1 cellular context compared by ENCODE assay signal in the genomic region with DNA sequence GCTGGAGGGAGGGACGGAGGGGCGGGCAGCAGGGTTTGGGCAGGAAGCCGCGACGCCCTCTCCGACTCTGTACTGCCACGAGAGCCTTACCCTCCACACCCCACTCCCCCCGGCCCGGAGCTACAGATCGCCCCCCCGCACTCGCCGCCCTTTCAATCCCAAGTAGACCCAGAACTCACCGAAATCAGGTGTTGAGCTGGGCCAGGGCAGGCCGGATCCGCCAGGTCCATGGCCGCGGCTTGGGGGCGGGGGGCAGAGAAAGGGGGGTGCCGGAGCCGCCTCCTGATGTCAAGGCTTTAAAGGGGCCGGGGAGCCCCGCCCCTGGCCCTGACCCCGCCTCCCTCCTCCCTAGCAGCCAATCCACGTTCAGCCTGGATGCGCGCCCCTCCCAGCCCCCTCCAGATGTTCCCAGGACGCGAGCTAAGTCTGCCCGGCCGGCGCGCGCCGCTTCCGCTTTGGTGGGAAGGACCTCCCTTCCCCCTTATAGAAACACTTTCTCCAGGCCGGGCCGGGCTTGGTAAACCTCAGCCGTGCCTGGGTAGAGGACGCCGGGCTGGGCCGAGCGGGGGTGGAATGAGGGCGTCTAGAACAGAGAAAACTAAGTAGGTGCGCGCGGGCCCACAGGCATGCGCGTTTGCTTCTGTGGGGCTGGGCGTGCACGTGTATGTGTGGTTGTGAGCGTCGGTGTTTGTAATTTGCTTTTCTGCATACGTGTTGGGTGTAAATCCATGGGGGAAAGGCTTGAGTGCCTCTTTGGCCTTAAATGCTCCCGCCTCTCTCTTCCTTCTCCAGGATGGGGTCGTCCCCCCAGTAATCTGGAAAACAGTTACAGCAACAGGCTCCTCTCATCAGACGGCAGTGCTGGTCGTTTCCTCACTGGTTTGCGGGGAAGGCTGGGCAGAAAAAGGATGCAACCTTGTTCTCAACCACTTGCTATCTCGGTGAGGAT.
TF ChIP-seq lines count a peak whose summit lies in the region.

A gene with protein sequence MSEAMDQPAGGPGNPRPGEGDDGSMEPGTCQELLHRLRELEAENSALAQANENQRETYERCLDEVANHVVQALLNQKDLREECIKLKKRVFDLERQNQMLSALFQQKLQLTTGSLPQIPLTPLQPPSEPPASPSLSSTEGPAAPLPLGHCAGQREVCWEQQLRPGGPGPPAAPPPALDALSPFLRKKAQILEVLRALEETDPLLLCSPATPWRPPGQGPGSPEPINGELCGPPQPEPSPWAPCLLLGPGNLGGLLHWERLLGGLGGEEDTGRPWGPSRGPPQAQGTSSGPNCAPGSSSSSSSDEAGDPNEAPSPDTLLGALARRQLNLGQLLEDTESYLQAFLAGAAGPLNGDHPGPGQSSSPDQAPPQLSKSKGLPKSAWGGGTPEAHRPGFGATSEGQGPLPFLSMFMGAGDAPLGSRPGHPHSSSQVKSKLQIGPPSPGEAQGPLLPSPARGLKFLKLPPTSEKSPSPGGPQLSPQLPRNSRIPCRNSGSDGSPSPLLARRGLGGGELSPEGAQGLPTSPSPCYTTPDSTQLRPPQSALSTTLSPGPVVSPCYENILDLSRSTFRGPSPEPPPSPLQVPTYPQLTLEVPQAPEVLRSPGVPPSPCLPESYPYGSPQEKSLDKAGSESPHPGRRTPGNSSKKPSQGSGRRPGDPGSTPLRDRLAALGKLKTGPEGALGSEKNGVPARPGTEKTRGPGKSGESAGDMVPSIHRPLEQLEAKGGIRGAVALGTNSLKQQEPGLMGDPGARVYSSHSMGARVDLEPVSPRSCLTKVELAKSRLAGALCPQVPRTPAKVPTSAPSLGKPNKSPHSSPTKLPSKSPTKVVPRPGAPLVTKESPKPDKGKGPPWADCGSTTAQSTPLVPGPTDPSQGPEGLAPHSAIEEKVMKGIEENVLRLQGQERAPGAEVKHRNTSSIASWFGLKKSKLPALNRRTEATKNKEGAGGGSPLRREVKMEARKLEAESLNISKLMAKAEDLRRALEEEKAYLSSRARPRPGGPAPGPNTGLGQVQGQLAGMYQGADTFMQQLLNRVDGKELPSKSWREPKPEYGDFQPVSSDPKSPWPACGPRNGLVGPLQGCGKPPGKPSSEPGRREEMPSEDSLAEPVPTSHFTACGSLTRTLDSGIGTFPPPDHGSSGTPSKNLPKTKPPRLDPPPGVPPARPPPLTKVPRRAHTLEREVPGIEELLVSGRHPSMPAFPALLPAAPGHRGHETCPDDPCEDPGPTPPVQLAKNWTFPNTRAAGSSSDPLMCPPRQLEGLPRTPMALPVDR (N-terminal part only) (minus strand): TSS at position 271 of the 949 bp plus-strand sequence. CDS start 24,369 bp downstream, outside the sequence.

TF ChIP-seq in K562, 482 proteins besides CTCF, POLR2A, EP300 and RAD21 (continued from another document and continues in another):
- peak in 1 of 3 experiments; percentile 14 for TF ChIP-seq YY1 (IDR thresholded peaks at IDR 0.05; ENCODE audit: borderline replicate concordance in 1 of 3, control insufficient read depth in 1 of 3, extremely low read depth in 1 of 3, insufficient read depth in 3 of 3, insufficient read length in 1 of 3, insufficient replicate concordance in 2 of 3, low read depth in 1 of 3, low read length in 2 of 3)
- TF ChIP-seq EZH2 (IDR thresholded peaks at IDR 0.05; ENCODE audit: borderline replicate concordance, low read depth, low read length), result no peak
- no peak for TF ChIP-seq IFI16 (CRISPR knock-in tag; IDR thresholded peaks at IDR 0.05)
- TF ChIP-seq SUPT5H (IDR thresholded peaks at IDR 0.05), result peak; percentile 85
- peak; percentile 75 for TF ChIP-seq SP1 (CRISPR knock-in tag; IDR thresholded peaks at IDR 0.05)
- TF ChIP-seq ZBTB7A (IDR thresholded peaks at IDR 0.05; ENCODE audit: borderline replicate concordance, control insufficient read depth, low read depth, low read length), result peak; percentile 68; the same call in 1 of the 2 replicates
- TF ChIP-seq, protein P1, sequence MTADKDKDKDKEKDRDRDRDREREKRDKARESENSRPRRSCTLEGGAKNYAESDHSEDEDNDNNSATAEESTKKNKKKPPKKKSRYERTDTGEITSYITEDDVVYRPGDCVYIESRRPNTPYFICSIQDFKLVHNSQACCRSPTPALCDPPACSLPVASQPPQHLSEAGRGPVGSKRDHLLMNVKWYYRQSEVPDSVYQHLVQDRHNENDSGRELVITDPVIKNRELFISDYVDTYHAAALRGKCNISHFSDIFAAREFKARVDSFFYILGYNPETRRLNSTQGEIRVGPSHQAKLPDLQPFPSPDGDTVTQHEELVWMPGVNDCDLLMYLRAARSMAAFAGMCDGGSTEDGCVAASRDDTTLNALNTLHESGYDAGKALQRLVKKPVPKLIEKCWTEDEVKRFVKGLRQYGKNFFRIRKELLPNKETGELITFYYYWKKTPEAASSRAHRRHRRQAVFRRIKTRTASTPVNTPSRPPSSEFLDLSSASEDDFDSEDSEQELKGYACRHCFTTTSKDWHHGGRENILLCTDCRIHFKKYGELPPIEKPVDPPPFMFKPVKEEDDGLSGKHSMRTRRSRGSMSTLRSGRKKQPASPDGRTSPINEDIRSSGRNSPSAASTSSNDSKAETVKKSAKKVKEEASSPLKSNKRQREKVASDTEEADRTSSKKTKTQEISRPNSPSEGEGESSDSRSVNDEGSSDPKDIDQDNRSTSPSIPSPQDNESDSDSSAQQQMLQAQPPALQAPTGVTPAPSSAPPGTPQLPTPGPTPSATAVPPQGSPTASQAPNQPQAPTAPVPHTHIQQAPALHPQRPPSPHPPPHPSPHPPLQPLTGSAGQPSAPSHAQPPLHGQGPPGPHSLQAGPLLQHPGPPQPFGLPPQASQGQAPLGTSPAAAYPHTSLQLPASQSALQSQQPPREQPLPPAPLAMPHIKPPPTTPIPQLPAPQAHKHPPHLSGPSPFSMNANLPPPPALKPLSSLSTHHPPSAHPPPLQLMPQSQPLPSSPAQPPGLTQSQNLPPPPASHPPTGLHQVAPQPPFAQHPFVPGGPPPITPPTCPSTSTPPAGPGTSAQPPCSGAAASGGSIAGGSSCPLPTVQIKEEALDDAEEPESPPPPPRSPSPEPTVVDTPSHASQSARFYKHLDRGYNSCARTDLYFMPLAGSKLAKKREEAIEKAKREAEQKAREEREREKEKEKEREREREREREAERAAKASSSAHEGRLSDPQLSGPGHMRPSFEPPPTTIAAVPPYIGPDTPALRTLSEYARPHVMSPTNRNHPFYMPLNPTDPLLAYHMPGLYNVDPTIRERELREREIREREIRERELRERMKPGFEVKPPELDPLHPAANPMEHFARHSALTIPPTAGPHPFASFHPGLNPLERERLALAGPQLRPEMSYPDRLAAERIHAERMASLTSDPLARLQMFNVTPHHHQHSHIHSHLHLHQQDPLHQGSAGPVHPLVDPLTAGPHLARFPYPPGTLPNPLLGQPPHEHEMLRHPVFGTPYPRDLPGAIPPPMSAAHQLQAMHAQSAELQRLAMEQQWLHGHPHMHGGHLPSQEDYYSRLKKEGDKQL (CRISPR knock-in tag; IDR thresholded peaks at IDR 0.05; ENCODE audit: borderline replicate concordance), result peak; percentile 95
- TF ChIP-seq, protein P2, sequence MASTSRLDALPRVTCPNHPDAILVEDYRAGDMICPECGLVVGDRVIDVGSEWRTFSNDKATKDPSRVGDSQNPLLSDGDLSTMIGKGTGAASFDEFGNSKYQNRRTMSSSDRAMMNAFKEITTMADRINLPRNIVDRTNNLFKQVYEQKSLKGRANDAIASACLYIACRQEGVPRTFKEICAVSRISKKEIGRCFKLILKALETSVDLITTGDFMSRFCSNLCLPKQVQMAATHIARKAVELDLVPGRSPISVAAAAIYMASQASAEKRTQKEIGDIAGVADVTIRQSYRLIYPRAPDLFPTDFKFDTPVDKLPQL (IDR thresholded peaks at IDR 0.05; ENCODE audit: extremely low read depth, insufficient read length), result no peak
- no peak for TF ChIP-seq ZFPM2 (CRISPR knock-in tag; IDR thresholded peaks at IDR 0.05)
- TF ChIP-seq MEF2D (tag; conservative IDR thresholded peaks at IDR 0.05; ENCODE audit: low read depth), result 0 out of 2 replicates have a peak, but pooled peaks have one; percentile 27
- no peak for TF ChIP-seq JUN (IDR thresholded peaks at IDR 0.05; ENCODE audit: borderline replicate concordance, low read depth, low read length)
- TF ChIP-seq JUN (CRISPR knock-in tag; IDR thresholded peaks at IDR 0.05; ENCODE audit: borderline replicate concordance), result peak; percentile 88; the same call in 1 of the 2 replicates
- peak; percentile 54; the same call in 1 of the 2 replicates for TF ChIP-seq DPF2 (IDR thresholded peaks at IDR 0.05)
- TF ChIP-seq, protein P3, sequence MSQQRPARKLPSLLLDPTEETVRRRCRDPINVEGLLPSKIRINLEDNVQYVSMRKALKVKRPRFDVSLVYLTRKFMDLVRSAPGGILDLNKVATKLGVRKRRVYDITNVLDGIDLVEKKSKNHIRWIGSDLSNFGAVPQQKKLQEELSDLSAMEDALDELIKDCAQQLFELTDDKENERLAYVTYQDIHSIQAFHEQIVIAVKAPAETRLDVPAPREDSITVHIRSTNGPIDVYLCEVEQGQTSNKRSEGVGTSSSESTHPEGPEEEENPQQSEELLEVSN (IDR thresholded peaks at IDR 0.05; ENCODE audit: borderline replicate concordance in 1 of 2, extremely low read depth in 1 of 2, insufficient read depth in 1 of 2, insufficient read length in 1 of 2, low read depth in 1 of 2, low read length in 1 of 2, poor library complexity in 1 of 2, severe bottlenecking in 1 of 2), result peak; percentile 67 to 76
- TF ChIP-seq RBM14 (IDR thresholded peaks at IDR 0.05; ENCODE audit: borderline replicate concordance, insufficient read depth, low read depth, low read length), result no peak
- TF ChIP-seq, protein P4, sequence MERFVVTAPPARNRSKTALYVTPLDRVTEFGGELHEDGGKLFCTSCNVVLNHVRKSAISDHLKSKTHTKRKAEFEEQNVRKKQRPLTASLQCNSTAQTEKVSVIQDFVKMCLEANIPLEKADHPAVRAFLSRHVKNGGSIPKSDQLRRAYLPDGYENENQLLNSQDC (CRISPR knock-in tag; IDR thresholded peaks at IDR 0.05), result no peak
- TF ChIP-seq ETV5 (CRISPR knock-in tag; IDR thresholded peaks at IDR 0.05; ENCODE audit: low read depth), result peak; percentile 78
- TF ChIP-seq, protein P5, sequence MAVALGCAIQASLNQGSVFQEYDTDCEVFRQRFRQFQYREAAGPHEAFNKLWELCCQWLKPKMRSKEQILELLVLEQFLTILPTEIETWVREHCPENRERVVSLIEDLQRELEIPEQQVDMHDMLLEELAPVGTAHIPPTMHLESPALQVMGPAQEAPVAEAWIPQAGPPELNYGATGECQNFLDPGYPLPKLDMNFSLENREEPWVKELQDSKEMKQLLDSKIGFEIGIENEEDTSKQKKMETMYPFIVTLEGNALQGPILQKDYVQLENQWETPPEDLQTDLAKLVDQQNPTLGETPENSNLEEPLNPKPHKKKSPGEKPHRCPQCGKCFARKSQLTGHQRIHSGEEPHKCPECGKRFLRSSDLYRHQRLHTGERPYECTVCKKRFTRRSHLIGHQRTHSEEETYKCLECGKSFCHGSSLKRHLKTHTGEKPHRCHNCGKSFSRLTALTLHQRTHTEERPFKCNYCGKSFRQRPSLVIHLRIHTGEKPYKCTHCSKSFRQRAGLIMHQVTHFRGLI (CRISPR knock-in tag; IDR thresholded peaks at IDR 0.05), result no peak
- peak in 1 of 2 experiments; percentile 88; a peak in 2 of 4 replicates for TF ChIP-seq TEAD1 (CRISPR knock-in tag; IDR thresholded peaks at IDR 0.05)
- peak; percentile 96 for TF ChIP-seq FOXP1 (CRISPR knock-in tag; IDR thresholded peaks at IDR 0.05)
